29 cellular contexts compared by ENCODE assay signal in the genomic region with DNA sequence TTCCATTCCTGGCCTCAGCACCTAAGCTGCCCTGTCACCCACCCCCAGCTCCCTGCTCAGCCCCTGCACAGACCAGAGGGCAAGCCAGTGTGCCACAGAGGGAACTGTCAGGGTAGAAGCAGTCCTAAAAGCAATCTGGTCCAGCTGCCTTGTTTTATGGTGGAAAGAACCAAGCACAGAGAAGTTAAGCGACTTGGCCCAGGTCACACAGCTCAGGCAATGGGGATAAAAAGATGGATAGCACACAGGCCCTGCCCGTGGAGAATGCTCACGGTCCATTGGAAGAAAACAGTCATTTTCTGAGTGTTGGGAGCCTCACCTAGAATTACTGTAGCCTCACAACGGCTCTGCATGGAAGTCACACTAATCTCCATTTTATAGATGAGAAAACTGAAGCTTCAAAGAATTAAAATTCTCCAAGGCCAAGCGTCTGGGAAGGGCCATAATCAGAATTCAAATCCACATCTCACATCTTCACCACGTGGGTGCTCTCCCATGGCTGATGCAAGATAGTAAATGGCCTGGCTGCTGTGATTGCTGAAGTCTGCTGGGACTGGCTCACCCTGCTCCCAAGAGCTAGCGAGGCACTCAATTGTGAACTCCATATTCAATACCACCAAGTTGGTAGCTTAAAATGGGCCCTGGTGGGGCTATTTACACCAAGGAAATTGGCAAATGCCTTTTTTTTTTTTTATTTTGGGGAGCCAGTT. TPM values are rescaled to one million over a fixed set of nuclear protein-coding genes. Genes with fewer than 3 reads are reported as not detected.
"Had no signal": no experiment of that assay in that cellular context is flagged by ENCODE, and none has a peak within 500 bp of the region (broad histone marks: within the 10 kb centered on the region; RNA-seq: fewer than 3 reads in every experiment).

No MANE protein-coding gene starts in this region.

- H3K36me3 ChIP-seq: ascending aorta, cardiac muscle cell, transverse colon had no signal

- H3K4me1 ChIP-seq: ascending aorta, parathyroid adenoma had no signal

- H3K9me3 ChIP-seq: ascending aorta, psoas muscle, transverse colon had no signal

- H3K79me2 ChIP-seq: hepatocyte, parathyroid adenoma had no signal

- H2AFZ ChIP-seq: hepatocyte, parathyroid adenoma had no signal

- H3K9ac ChIP-seq: parathyroid adenoma had no signal

- DNase-seq: activated CD4-positive, alpha-beta memory T cell treated with anti-CD3 and anti-CD28 coated beads for 36 hours; activated CD4-positive, alpha-beta T cell treated with anti-CD3 and anti-CD28 coated beads, Interleukin-2, amount 10 ng/mL, durations not matched to agents 24 days and 14 days; activated CD4-positive, CD25-positive, alpha-beta regulatory T cell treated with anti-CD3 and anti-CD28 coated beads, Interleukin-2, amount 50 U/mL, for 72 hours; activated CD8-positive, alpha-beta memory T cell treated with anti-CD3 and anti-CD28 coated beads, Interleukin-2, amount 50 U/mL, for 48 hours; activated gamma-delta T cell; activated naive CD4-positive, alpha-beta T cell treated with anti-CD3 and anti-CD28 coated beads, Interleukin-2, amount 10 ng/mL, durations not matched to agents 7 days and 5 days; activated naive CD8-positive, alpha-beta T cell treated with anti-CD3 and anti-CD28 coated beads, Interleukin-2, amount 10 ng/mL, durations not matched to agents 7 days and 5 days; activated T-cell treated with anti-CD3 and anti-CD28 coated beads, Interleukin-2, amount 50 U/mL, for 24 hours; effector CD8-positive, alpha-beta T cell; islet precursor cell; midbrain; naive thymus-derived CD4-positive, alpha-beta T cell; occipital lobe; stimulated activated CD4-positive, alpha-beta T cell treated with anti-CD3 and anti-CD28 coated beads, Interleukin-1b, Interleukin-23, amount 100 ng/mL, for 48 hours; stimulated activated CD4-positive, alpha-beta T cell treated with anti-CD3 and anti-CD28 coated beads, Interleukin-4, amount 100 ng/mL, for 4 hours; stimulated activated CD8-positive, alpha-beta memory T cell treated with anti-CD3 and anti-CD28 coated beads, Interleukin-4, amount 100 ng/mL, for 48 hours; T-helper 2 cell; transverse colon had no signal

- ATAC-seq: naive thymus-derived CD4-positive, alpha-beta T cell; stimulated activated memory B cell treated with anti-CD40 and anti-IgM and Interleukin-4, amounts not matched to agents 10 μg/mL and 1 μg/mL and 100 μg/mL, for 72 hours had no signal

- H3K27ac ChIP-seq: ascending aorta, cardiac muscle cell, hepatocyte, parathyroid adenoma had no signal

- H3K27me3 ChIP-seq: ascending aorta, cardiac muscle cell, hepatocyte, transverse colon had no signal

- H3K4me2 ChIP-seq: hepatocyte, smooth muscle cell had no signal

- H3K4me3 ChIP-seq: ascending aorta, cardiac muscle cell, hepatocyte, psoas muscle, smooth muscle cell, transverse colon had no signal

- FAIRE-seq: endometrium, frontal cortex had no signal

RNA-seq across cellular contexts. Expression of gene C10orf105, which starts 26.8 kb away (rescaled TPM):
- total RNA-seq: ascending aorta, dermis microvascular lymphatic vessel endothelial cell, epithelial cell of proximal tubule, frontal cortex, hepatocyte, psoas muscle had no signal
- polyA plus RNA-seq: cardiac muscle cell; hepatocyte; naive thymus-derived CD4-positive, alpha-beta T cell; smooth muscle cell had no signal
